ENCODE assay signal across 23 cellular contexts in the genomic region with DNA sequence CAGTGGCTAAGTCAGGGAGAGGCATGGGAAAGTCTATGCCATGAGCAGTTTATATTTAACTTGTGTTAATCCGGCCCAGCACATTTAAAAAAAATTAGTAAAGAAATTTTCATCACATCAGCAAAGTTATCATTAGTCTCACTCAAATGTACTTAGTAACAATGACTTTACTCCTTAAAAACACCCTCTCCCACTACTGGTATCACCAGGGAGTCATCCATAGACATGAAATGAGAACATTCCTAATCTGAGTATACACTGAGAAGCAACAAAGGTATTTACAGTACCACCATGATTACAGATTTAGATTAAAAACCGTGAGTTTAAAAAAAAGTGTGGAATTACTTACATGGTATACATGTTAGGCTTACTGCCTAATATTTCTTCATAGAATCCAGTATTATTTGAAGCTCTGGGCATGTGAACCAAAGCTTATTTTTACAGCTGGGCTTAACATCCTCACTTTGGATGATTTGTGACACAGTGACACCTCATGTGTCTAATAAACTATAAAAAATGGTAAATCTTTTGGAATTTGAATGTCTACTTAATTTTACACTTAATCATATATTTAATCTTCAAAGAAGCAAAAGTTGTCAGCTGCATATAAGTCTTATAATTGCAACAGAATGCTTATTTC.
DNase-seq lines count a peak whose midpoint lies in the region; ATAC-seq and TF ChIP-seq lines count a peak whose summit lies in the region.
"Had no signal": no experiment of that assay in that cellular context is flagged by ENCODE, and none has a peak within 500 bp of the region (broad histone marks: within the 10 kb centered on the region; RNA-seq: fewer than 3 reads in every experiment).

No MANE protein-coding gene starts in this region.

- H2AFZ ChIP-seq in Karpas-422 (ENCODE audit: low read length), result no peak overlapping the region

- H3K9me2 ChIP-seq in Karpas-422 (replicated peaks; ENCODE audit: insufficient read depth, low read length), result no peaks in the 10 kb centered on the region

- H3K4me2 ChIP-seq in Karpas-422 (ENCODE audit: low read depth, low read length, poor library complexity, severe bottlenecking), result no peak overlapping the region

- H3K27ac Mint-ChIP-seq in chondrocyte (ENCODE audit: unreplicated experiment), result peak overlapping the region; percentile 96
- H3K27ac Mint-ChIP-seq: activated naive CD4-positive, alpha-beta T cell treated with anti-CD3 and anti-CD28 coated beads, Interleukin-2, amount 50 U/mL, for 24 hours; immature natural killer cell; mesothelial cell of epicardium; T-helper 2 cell treated with Interferon-gamma antibody and Interleukin-4, amounts not matched to agents 5 μg/mL and 100 μg/mL, for 36 hours had no signal

- H3K27me3 ChIP-seq in Karpas-422 (ENCODE audit: low read length), result no peaks in the 10 kb centered on the region
- H3K27me3 ChIP-seq: ascending aorta, BE2C, foreskin keratinocyte, sigmoid colon had no signal

- no peak overlapping the region for H3K27ac ChIP-seq in Karpas-422 (ENCODE audit: low read length)
- no peak overlapping the region for H3K27ac ChIP-seq in substantia nigra (ENCODE audit: low read depth, low read length, poor library complexity, severe bottlenecking)
- H3K27ac ChIP-seq: WERI-Rb-1 had no signal

- DNase-seq in A172 (ENCODE audit: low spot score), result peak; percentile 25
- DNase-seq in Karpas-422, result peak; percentile 2
- DNase-seq in chondrocyte (ENCODE audit: low spot score), result no peak
- DNase-seq in myocyte (ENCODE audit: low read depth), result peak; percentile 29
- DNase-seq in GM20000 (ENCODE audit: low spot score), result no peak
- DNase-seq in substantia nigra (lab: John Stamatoyannopoulos, UW), result no peak
- DNase-seq in iPS-NIHi7 (ENCODE audit: extremely low spot score), result no peak
- DNase-seq: BE2C, COR-L47, immature natural killer cell, NCI-H1048, NCI-H187, NCI-H526 treated with DMSO at 0.1 percent for 48 hours, posterior cingulate gyrus, WERI-Rb-1 had no signal

- no peaks in the 10 kb centered on the region for H3K9me3 ChIP-seq in Karpas-422 (ENCODE audit: low read length)
- H3K9me3 ChIP-seq: ascending aorta, BE2C, sigmoid colon had no signal

- peaks cover 3% of the 10 kb centered on the region for H3K9me3 Mint-ChIP-seq in chondrocyte (ENCODE audit: low read depth)
- H3K9me3 Mint-ChIP-seq: activated naive CD4-positive, alpha-beta T cell treated with anti-CD3 and anti-CD28 coated beads, Interleukin-2, amount 50 U/mL, for 24 hours; central memory CD8-positive, alpha-beta T cell; immature natural killer cell; mesothelial cell of epicardium; T-helper 2 cell treated with Interferon-gamma antibody and Interleukin-4, amounts not matched to agents 5 μg/mL and 100 μg/mL, for 36 hours had no signal

- no peak overlapping the region for H3K9ac ChIP-seq in Karpas-422 (ENCODE audit: low read length)

- H3K36me3 ChIP-seq in Karpas-422 (ENCODE audit: insufficient read depth, low read length), result no peaks in the 10 kb centered on the region
- H3K36me3 ChIP-seq: ascending aorta, BE2C, sigmoid colon, WERI-Rb-1 had no signal

- no peak overlapping the region for H3K4me3 ChIP-seq in Karpas-422 (ENCODE audit: low read length)
- H3K4me3 ChIP-seq: sigmoid colon had no signal

- TF ChIP-seq CTCF in chondrocyte (IDR thresholded peaks at IDR 0.05) (no peak), GM20000 (IDR thresholded peaks at IDR 0.05; ENCODE audit: extremely low read depth, missing control alignments) (no peak)

- no peaks in the 10 kb centered on the region for H3K79me2 ChIP-seq in Karpas-422 (ENCODE audit: low read length)

- no peaks in the 10 kb centered on the region for H3K36me3 Mint-ChIP-seq in chondrocyte (ENCODE audit: low read depth)
- H3K36me3 Mint-ChIP-seq: activated naive CD4-positive, alpha-beta T cell treated with anti-CD3 and anti-CD28 coated beads, Interleukin-2, amount 50 U/mL, for 24 hours; immature natural killer cell; mesothelial cell of epicardium had no signal

- peaks cover 75% of the 10 kb centered on the region for H3K4me1 Mint-ChIP-seq in chondrocyte (ENCODE audit: low read depth)
- H3K4me1 Mint-ChIP-seq: activated naive CD4-positive, alpha-beta T cell treated with anti-CD3 and anti-CD28 coated beads, Interleukin-2, amount 50 U/mL, for 24 hours; central memory CD8-positive, alpha-beta T cell; immature natural killer cell had no signal

- H3K4me3 Mint-ChIP-seq in chondrocyte (ENCODE audit: unreplicated experiment), result no peak overlapping the region
- H3K4me3 Mint-ChIP-seq: activated naive CD4-positive, alpha-beta T cell treated with anti-CD3 and anti-CD28 coated beads, Interleukin-2, amount 50 U/mL, for 24 hours; central memory CD8-positive, alpha-beta T cell; immature natural killer cell; mesothelial cell of epicardium; T-helper 2 cell treated with Interferon-gamma antibody and Interleukin-4, amounts not matched to agents 5 μg/mL and 100 μg/mL, for 36 hours had no signal

- H3K27me3 Mint-ChIP-seq in chondrocyte (ENCODE audit: low read depth), result no peaks in the 10 kb centered on the region

- H3K4me1 ChIP-seq in Karpas-422 (ENCODE audit: low read length), result no peaks in the 10 kb centered on the region
- H3K4me1 ChIP-seq: BE2C had no signal

- ATAC-seq in HG02870 (IDR thresholded peaks at IDR 0.05; ENCODE audit: unreplicated experiment), result no peak

- H4K20me1 ChIP-seq in Karpas-422 (ENCODE audit: insufficient read depth, low read depth, low read length), result no peaks in the 10 kb centered on the region

Comparison
In these comparisons a context has a peak if more than half of its experiments do, and no peak if none do; other contexts are left out.
1. DNase-seq: peak in A172 (single experiment), Karpas-422 (single experiment) and myocyte (single experiment); none in chondrocyte (single experiment), GM20000 (single experiment), substantia nigra (0 of 49) and iPS-NIHi7 (single experiment).